8 cellular contexts compared by ENCODE assay signal in the genomic region with DNA sequence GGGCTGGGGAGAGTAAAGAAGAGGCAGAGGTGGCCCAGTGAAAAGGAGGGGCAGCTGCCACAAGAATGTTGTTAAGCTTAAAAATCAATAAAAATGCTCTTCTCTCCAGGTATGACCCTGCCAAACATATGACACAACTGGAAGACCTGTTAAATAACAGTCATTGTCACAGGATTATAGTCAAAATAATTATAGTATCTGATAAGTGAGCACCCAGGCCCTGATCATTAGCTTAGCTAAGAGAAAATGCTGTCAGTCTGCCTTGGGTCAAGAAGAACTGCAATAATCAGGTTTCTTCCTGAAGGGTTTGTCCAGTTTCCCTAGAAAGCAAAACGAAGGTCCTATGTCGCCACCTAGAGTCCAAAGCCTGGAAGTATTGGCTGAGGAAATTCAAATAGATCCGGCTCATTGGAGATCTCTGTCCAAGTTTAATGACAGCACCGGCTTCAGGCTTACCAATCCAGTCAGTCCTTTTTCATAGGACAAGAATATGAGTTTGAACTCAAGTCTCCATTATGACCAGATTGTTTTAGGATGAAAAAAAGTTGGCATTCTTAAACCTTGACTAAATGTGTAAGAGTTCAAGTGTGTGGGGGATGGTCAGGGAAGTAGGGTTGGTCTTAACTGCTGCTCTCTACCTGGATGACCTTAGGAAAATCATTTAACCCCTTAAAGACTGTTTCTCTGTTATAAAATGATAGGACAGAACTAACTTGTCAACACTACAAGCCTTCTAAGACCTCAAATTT. TPM values are rescaled to one million over a fixed set of nuclear protein-coding genes. Genes with fewer than 3 reads are reported as not detected.
DNase-seq lines count a peak whose midpoint lies in the region; ATAC-seq, FAIRE-seq and TF ChIP-seq lines count a peak whose summit lies in the region.

No MANE protein-coding gene starts in this region.

- ATAC-seq in HG02943 (IDR thresholded peaks at IDR 0.05; ENCODE audit: low read depth, unreplicated experiment) (peak; percentile 61), SK-N-SH treated with all-trans-retinoic acid at 6 μM for 48 hours (peak; percentile 89)
- no peak for ATAC-seq in activated CD4-positive, CD25-positive, alpha-beta regulatory T cell treated with anti-CD3 and anti-CD28 coated beads, Interleukin-2, amount 50 U/mL, for 24 hours

- no peaks in the 10 kb centered on the region for H4K20me1 ChIP-seq in endothelial cell of umbilical vein (replicated peaks; ENCODE audit: control insufficient read depth, extremely low read depth, insufficient read depth, low read length)

- no peaks in the 10 kb centered on the region for H3K36me3 ChIP-seq in endothelial cell of umbilical vein (ENCODE audit: control insufficient read depth in 2 of 2, extremely low read depth in 1 of 2, insufficient read depth in 2 of 2, low read length in 2 of 2)

- dilution Hi-C loops in endothelial cell of umbilical vein (cut with MboI; ENCODE audit: extremely low pct_ligation_motif_present, low sequenced_read_pairs) = no loop called here

- no peaks in the 10 kb centered on the region for H3K9me1 ChIP-seq in endothelial cell of umbilical vein (replicated peaks; ENCODE audit: control insufficient read depth, extremely low read depth, insufficient read depth, low read length)

- no peaks in the 10 kb centered on the region for H3K9me3 ChIP-seq in endothelial cell of umbilical vein (replicated peaks; ENCODE audit: control insufficient read depth, insufficient read depth, low read length)

- H3K4me3 ChIP-seq in GM12875 (ENCODE audit: low read depth, low read length) (no peak overlapping the region), endothelial cell of umbilical vein (replicated peaks in 1 of 3; ENCODE audit: insufficient read depth in 1 of 3, low read depth in 1 of 3, low read length in 3 of 3) (no peak overlapping the region)

- H3K4me2 ChIP-seq in endothelial cell of umbilical vein (ENCODE audit: insufficient read depth, low read length) = no peak overlapping the region

- POLR2A ChIA-PET in endothelial cell of umbilical vein (lab: Charles Lee) = no interaction called here

- no TSS peak for BruUV-seq in endothelial cell of umbilical vein (replicated peaks; lab: Mats Ljungman, UMichigan)

- H3K27me3 ChIP-seq in endothelial cell of umbilical vein (ENCODE audit: control insufficient read depth in 2 of 2, insufficient read depth in 2 of 2, low read length in 2 of 2) = peaks cover 2 to 3% of the 10 kb centered on the region in 2 experiments

- intact Hi-C loops in endothelial cell of umbilical vein (cut with micrococcal nuclease) = loop anchor here (1.0 to 2.0 kb wide), 3 partner anchors 52 to 722 kb away; no protein-coding TSS in a partner anchor

- no peak for TF ChIP-seq POLR2A in endothelial cell of umbilical vein (IDR thresholded peaks at IDR 0.05; ENCODE audit: low read depth, low read length)

- TF ChIP-seq CTCF in GM12875 (IDR thresholded peaks at IDR 0.05; ENCODE audit: borderline replicate concordance, insufficient read depth, low read depth, low read length) = peak; percentile 75
- TF ChIP-seq CTCF in endothelial cell of umbilical vein (IDR thresholded peaks at IDR 0.05; ENCODE audit: extremely low read depth in 1 of 2, insufficient read depth in 1 of 2, low read depth in 1 of 2, low read length in 2 of 2) = peak; percentile 72 to 73

- H3K9ac ChIP-seq in endothelial cell of umbilical vein (replicated peaks; ENCODE audit: extremely low read depth, insufficient read depth, low read length) = no peak overlapping the region

- H3K79me2 ChIP-seq in endothelial cell of umbilical vein (ENCODE audit: control insufficient read depth, insufficient read depth, low read length) = no peaks in the 10 kb centered on the region

- no peaks in the 10 kb centered on the region for H3K4me1 ChIP-seq in endothelial cell of umbilical vein (ENCODE audit: control insufficient read depth, extremely low read depth, insufficient read depth, low read length)

- peak; percentile 92 for FAIRE-seq in endothelial cell of umbilical vein (lab: Jason Lieb, UNC)

- H2AFZ ChIP-seq in endothelial cell of umbilical vein (ENCODE audit: low read depth, low read length) = no peak overlapping the region

- CTCF ChIA-PET in endothelial cell of umbilical vein (lab: Charles Lee) = interaction anchor here (0.6 to 3.9 kb wide), 16 partner anchors 11 to 725 kb away, joined by 3 to 89 read pairs (median 3); no protein-coding TSS in a partner anchor

- H3K27ac ChIP-seq in endothelial cell of umbilical vein (ENCODE audit: insufficient read depth, low read depth, low read length) = no peak overlapping the region

- DNase-seq in AG08396 (ENCODE audit: low spot score) (peak; percentile 69), NCI-H146 (lab: John Stamatoyannopoulos, UW) (peak; percentile 51), endothelial cell of umbilical vein (ENCODE audit: low read depth, low spot score) (peak; percentile 70), mucosa of gallbladder (ENCODE audit: low spot score) (peak; percentile 51)

TF ChIP-seq in SK-N-SH treated with all-trans-retinoic acid at 6 μM for 48 hours, 23 proteins besides CTCF, POLR2A, EP300 and RAD21 (continues in another document):
- TF ChIP-seq TOX (CRISPR knock-in tag; IDR thresholded peaks at IDR 0.05; ENCODE audit: borderline replicate concordance) (no peak), SNAI2 (CRISPR knock-in tag; IDR thresholded peaks at IDR 0.05) (no peak), TSHZ2 (CRISPR knock-in tag; IDR thresholded peaks at IDR 0.05) (no peak)

TF ChIP-seq in endothelial cell of umbilical vein, 7 proteins besides CTCF, POLR2A, EP300 and RAD21:
- TF ChIP-seq EZH2 (IDR thresholded peaks at IDR 0.05; ENCODE audit: borderline replicate concordance, low read depth, low read length, severe bottlenecking) = no peak

RNA-seq across cellular contexts. Expression of gene NKX2-8, which starts 22.5 kb away (rescaled TPM):
- total RNA-seq in endothelial cell of umbilical vein = not detected in 2 replicates
- not detected in 2 replicates for polyA plus RNA-seq in endothelial cell of umbilical vein
- not detected in 2 replicates for polyA plus RNA-seq in endothelial cell of umbilical vein (2011; cell fraction: cytosol; rRNA removed)
- not detected in 2 replicates for polyA plus RNA-seq in endothelial cell of umbilical vein (2011; cell fraction: nucleus; rRNA removed)
- not detected in 2 replicates for polyA plus RNA-seq in endothelial cell of umbilical vein (2012)
- not detected in 2 replicates for polyA minus RNA-seq in endothelial cell of umbilical vein
- not detected for polyA minus RNA-seq in endothelial cell of umbilical vein (2011; cell fraction: cytosol; rRNA and poly(A)+ RNA removed)
- polyA minus RNA-seq in endothelial cell of umbilical vein (2011; cell fraction: nucleus; rRNA and poly(A)+ RNA removed) = not detected in 2 replicates
- total RNA-seq in mucosa of gallbladder = not detected

RNA-seq across cellular contexts. Expression of gene PAX9, which starts 56.7 kb away (rescaled TPM):
- 0.44 and 4.8 TPM in 2 replicates for total RNA-seq in endothelial cell of umbilical vein
- 0.37 and 0.48 TPM in 2 replicates for polyA plus RNA-seq in endothelial cell of umbilical vein
- polyA plus RNA-seq in endothelial cell of umbilical vein (2011; cell fraction: cytosol; rRNA removed) = 0.11 and 0.14 TPM in 2 replicates
- polyA plus RNA-seq in endothelial cell of umbilical vein (2011; cell fraction: nucleus; rRNA removed) = 0.20 and 0.30 TPM in 2 replicates
- polyA plus RNA-seq in endothelial cell of umbilical vein (2012) = 0.17 and 0.27 TPM in 2 replicates
- polyA minus RNA-seq in endothelial cell of umbilical vein = 0.10 and 0.30 TPM in 2 replicates
- 1.2 TPM for polyA minus RNA-seq in endothelial cell of umbilical vein (2011; cell fraction: cytosol; rRNA and poly(A)+ RNA removed)
- polyA minus RNA-seq in endothelial cell of umbilical vein (2011; cell fraction: nucleus; rRNA and poly(A)+ RNA removed) = 0.19 and 0.43 TPM in 2 replicates
- not detected for total RNA-seq in mucosa of gallbladder

Comparison
In these comparisons a context has a peak if more than half of its experiments do, and no peak if none do; other contexts are left out.
1. ATAC-seq: peak in HG02943 (single experiment) and SK-N-SH treated with all-trans-retinoic acid at 6 μM for 48 hours (single experiment); none in activated CD4-positive, CD25-positive, alpha-beta regulatory T cell treated with anti-CD3 and anti-CD28 coated beads, Interleukin-2, amount 50 U/mL, for 24 hours (0 of 2).
2. Peak in every context shown above with its lines, with median percentiles within 50 percentile points of each other: DNase-seq.